In the genomic region with DNA sequence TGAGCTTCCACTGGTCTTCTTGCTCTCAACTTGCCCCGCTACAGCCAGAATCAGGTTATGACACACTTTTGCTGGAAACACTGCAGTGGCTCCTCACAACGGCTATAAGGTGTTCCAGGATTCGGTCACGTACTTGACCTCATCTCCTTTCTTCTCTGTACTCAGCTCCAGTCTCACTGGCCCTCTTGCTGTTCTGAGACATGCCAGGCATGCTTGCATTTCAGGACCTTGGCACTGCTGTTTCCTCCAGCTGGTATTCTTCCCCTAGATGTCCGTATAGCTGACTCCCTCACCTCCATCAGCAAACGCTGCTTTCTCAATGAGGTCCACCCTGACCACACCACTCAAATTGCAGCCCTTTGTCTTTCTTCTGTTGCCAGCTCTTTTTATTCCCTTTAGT, we compare ENCODE assay signal across 16 cellular contexts. TPM values are rescaled to one million over a fixed set of nuclear protein-coding genes. Genes with fewer than 3 reads are reported as not detected.
A peak's percentile ranks its signal among the peaks of the same experiment; 100 is the strongest.
DNase-seq lines count a peak whose midpoint lies in the region; ATAC-seq and TF ChIP-seq lines count a peak whose summit lies in the region.
"Had no signal": no experiment of that assay in that cellular context is flagged by ENCODE, and none has a peak within 500 bp of the region (broad histone marks: within the 10 kb centered on the region; RNA-seq: fewer than 3 reads in every experiment).

No MANE protein-coding gene starts in this region.

- intact Hi-C loops in PC-3 (cut with micrococcal nuclease): no loop called here

- no peaks in the 10 kb centered on the region for H3K9me3 Mint-ChIP-seq in activated naive CD8-positive, alpha-beta T cell treated with anti-CD3 and anti-CD28 coated beads, Interleukin-2, amount 50 U/mL, for 24 hours
- H3K9me3 Mint-ChIP-seq: CD8-positive, alpha-beta T cell had no signal

- TF ChIP-seq CTCF in PC-3 (conservative IDR thresholded peaks at IDR 0.05; ENCODE audit: low read depth, low read length) (no peak), fibroblast of lung (conservative IDR thresholded peaks at IDR 0.05 in 1 of 2, IDR thresholded peaks at IDR 0.05 in 1 of 2; ENCODE audit: low read depth in 1 of 2, low read length in 2 of 2) (no peak)

- no peaks in the 10 kb centered on the region for H3K36me3 ChIP-seq in PC-3 (ENCODE audit: low read depth, low read length)
- H3K36me3 ChIP-seq in fibroblast of lung (ENCODE audit: control insufficient read depth, insufficient read depth, low read length): no peaks in the 10 kb centered on the region
- no peaks in the 10 kb centered on the region for H3K36me3 ChIP-seq in trophoblast cell (ENCODE audit: control insufficient read depth in 1 of 2, insufficient read depth in 2 of 2, low read length in 2 of 2)

- no peaks in the 10 kb centered on the region for H3K79me1 ChIP-seq in trophoblast cell (ENCODE audit: low read length)

- POLR2A ChIA-PET in PC-3 (lab: Charles Lee; ENCODE audit: unreplicated experiment): interaction anchor here (0.6 kb wide), 1 partner anchor 99 kb away, joined by 3 read pairs; no protein-coding TSS in a partner anchor

- no peak overlapping the region for H3K4me3 Mint-ChIP-seq in activated naive CD8-positive, alpha-beta T cell treated with anti-CD3 and anti-CD28 coated beads, Interleukin-2, amount 50 U/mL, for 24 hours
- H3K4me3 Mint-ChIP-seq: CD8-positive, alpha-beta T cell had no signal

- WGBS in trophoblast cell (ENCODE audit: extremely low coverage, insufficient coverage, insufficient read length): no CpG with 5 or more reads among the region's 6 CpGs

- H3K23ac ChIP-seq in trophoblast cell (ENCODE audit: low read length): no peak overlapping the region

- no peak overlapping the region for H4K8ac ChIP-seq in trophoblast cell (ENCODE audit: low read depth, low read length)

- no peak overlapping the region for H4K91ac ChIP-seq in trophoblast cell (ENCODE audit: low read depth, low read length)

- H4K20me1 ChIP-seq in PC-3 (ENCODE audit: low read length): no peaks in the 10 kb centered on the region
- no peaks in the 10 kb centered on the region for H4K20me1 ChIP-seq in fibroblast of lung (ENCODE audit: control insufficient read depth, extremely low read depth, insufficient read depth, low read length)

- no peak overlapping the region for H2AK5ac ChIP-seq in trophoblast cell (ENCODE audit: low read length)

- BruUV-seq in PC-3 (replicated peaks; lab: Mats Ljungman, UMichigan): no TSS peak

- H3K27me3 Mint-ChIP-seq in activated naive CD8-positive, alpha-beta T cell treated with anti-CD3 and anti-CD28 coated beads, Interleukin-2, amount 50 U/mL, for 24 hours: peaks cover 5% of the 10 kb centered on the region

- H3F3A ChIP-seq in PC-3 (ENCODE audit: low read length, unreplicated experiment): peaks cover 5% of the 10 kb centered on the region

- CTCF ChIA-PET in PC-3 (lab: Charles Lee): no interaction called here

- H2BK120ac ChIP-seq in trophoblast cell (ENCODE audit: insufficient read depth, low read length, poor library complexity): no peak overlapping the region

- no peaks in the 10 kb centered on the region for H3K79me2 ChIP-seq in PC-3 (ENCODE audit: low read length)
- no peaks in the 10 kb centered on the region for H3K79me2 ChIP-seq in fibroblast of lung (ENCODE audit: control insufficient read depth, insufficient read depth, low read length)
- H3K79me2 ChIP-seq in trophoblast cell (ENCODE audit: control insufficient read depth, insufficient read depth, low read length, poor library complexity): no peaks in the 10 kb centered on the region

- H3K4me1 ChIP-seq in PC-3 (ENCODE audit: insufficient read depth, low read length): peaks cover 37% of the 10 kb centered on the region
- peaks cover 2% of the 10 kb centered on the region for H3K4me1 ChIP-seq in fibroblast of lung (ENCODE audit: control insufficient read depth, extremely low read depth, insufficient read depth, low read length)
- H3K4me1 ChIP-seq in trophoblast cell (ENCODE audit: control insufficient read depth in 1 of 2, insufficient read depth in 2 of 2, low read length in 2 of 2): no peaks in the 10 kb centered on the region

- H3K9ac ChIP-seq in PC-3 (ENCODE audit: low read length) (peak overlapping the region; percentile 65), fibroblast of lung (ENCODE audit: insufficient read depth, low read length) (no peak overlapping the region), trophoblast cell (ENCODE audit: low read length) (no peak overlapping the region)

- H3K14ac ChIP-seq in trophoblast cell (ENCODE audit: low read length): no peak overlapping the region

- H3K18ac ChIP-seq in trophoblast cell (ENCODE audit: low read length): no peak overlapping the region

- ATAC-seq in PC-3: no peak
- no peak for ATAC-seq in activated naive CD8-positive, alpha-beta T cell treated with anti-CD3 and anti-CD28 coated beads, Interleukin-2, amount 50 U/mL, for 24 hours
- ATAC-seq: CD8-positive, alpha-beta T cell had no signal

- peak overlapping the region; percentile 87 for H3K27ac ChIP-seq in PC-3 (ENCODE audit: low read length)
- no peak overlapping the region for H3K27ac ChIP-seq in fibroblast of lung (ENCODE audit: insufficient read depth, low read length)
- H3K27ac ChIP-seq in trophoblast cell (ENCODE audit: low read depth, low read length): no peak overlapping the region

- H3K4me3 ChIP-seq in PC-3 (ENCODE audit: low read length) (no peak overlapping the region), fibroblast of lung (replicated peaks in 1 of 4; ENCODE audit: control extremely low read depth in 1 of 4, insufficient read depth in 1 of 4, low read depth in 3 of 4, low read length in 4 of 4) (no peak overlapping the region), trophoblast cell (ENCODE audit: low read depth, low read length) (no peak overlapping the region)

- no peak overlapping the region for H4K12ac ChIP-seq in trophoblast cell (ENCODE audit: low read depth, low read length)

- H3K36me3 Mint-ChIP-seq in activated naive CD8-positive, alpha-beta T cell treated with anti-CD3 and anti-CD28 coated beads, Interleukin-2, amount 50 U/mL, for 24 hours (ENCODE audit: low read depth): no peaks in the 10 kb centered on the region
- H3K36me3 Mint-ChIP-seq: CD8-positive, alpha-beta T cell had no signal

- H3K4me1 Mint-ChIP-seq in activated naive CD8-positive, alpha-beta T cell treated with anti-CD3 and anti-CD28 coated beads, Interleukin-2, amount 50 U/mL, for 24 hours: no peaks in the 10 kb centered on the region

- H3K27ac Mint-ChIP-seq in activated naive CD8-positive, alpha-beta T cell treated with anti-CD3 and anti-CD28 coated beads, Interleukin-2, amount 50 U/mL, for 24 hours: no peak overlapping the region
- H3K27ac Mint-ChIP-seq: CD8-positive, alpha-beta T cell had no signal

- no peak overlapping the region for H3K4ac ChIP-seq in trophoblast cell (ENCODE audit: low read depth, low read length)

- peak overlapping the region; percentile 63; the same call in 1 of the 2 replicates for H3K4me2 ChIP-seq in PC-3 (ENCODE audit: low read length)
- no peak overlapping the region for H3K4me2 ChIP-seq in fibroblast of lung (ENCODE audit: extremely low read depth, insufficient read depth, low read length)
- H3K4me2 ChIP-seq in trophoblast cell (ENCODE audit: low read length): no peak overlapping the region

- H2AFZ ChIP-seq in PC-3 (ENCODE audit: low read length) (peak overlapping the region; percentile 40; the same call in 1 of the 2 replicates), fibroblast of lung (ENCODE audit: low read length) (peak overlapping the region; percentile 21), trophoblast cell (ENCODE audit: insufficient read depth, low read length, poor library complexity) (peak overlapping the region; percentile 27)

- DNase-seq in PC-3 (no peak), fibroblast of lung (ENCODE audit: low read depth in 2 of 2) (peak; percentile 9 to 57), trophoblast cell (no peak), GM03348 (ENCODE audit: low spot score) (no peak), Kasumi-1 (lab: John Stamatoyannopoulos, UW) (no peak)
- no peak for DNase-seq in effector CD8-positive, alpha-beta T cell (lab: John Stamatoyannopoulos, UW)
- no peak for DNase-seq in activated naive CD8-positive, alpha-beta T cell treated with anti-CD3 and anti-CD28 coated beads, Interleukin-2, amount 50 U/mL, for 24 hours
- DNase-seq: CD8-positive, alpha-beta T cell; DMS79 treated with DMSO at 0.1 percent for 48 hours; GDM1; NCI-H187 treated with DMSO at 0.1 percent for 48 hours; NCI-H2171; NCI-H510A treated with DMSO at 0.1 percent for 48 hours; RPMI8226 had no signal

- H3K27me3 ChIP-seq in PC-3 (ENCODE audit: low read length): no peaks in the 10 kb centered on the region
- no peaks in the 10 kb centered on the region for H3K27me3 ChIP-seq in fibroblast of lung (ENCODE audit: control insufficient read depth, insufficient read depth, low read length)
- H3K27me3 ChIP-seq in trophoblast cell (ENCODE audit: insufficient read depth, low read length): no peaks in the 10 kb centered on the region

- H3K9me3 ChIP-seq in PC-3 (ENCODE audit: low read length): no peaks in the 10 kb centered on the region
- no peaks in the 10 kb centered on the region for H3K9me3 ChIP-seq in fibroblast of lung (ENCODE audit: control insufficient read depth, insufficient read depth, low read depth, low read length)
- H3K9me3 ChIP-seq in trophoblast cell (ENCODE audit: insufficient read depth, low read depth, low read length): no peaks in the 10 kb centered on the region

- no peak overlapping the region for H2BK5ac ChIP-seq in trophoblast cell (ENCODE audit: low read depth, low read length, poor library complexity)

- no peaks in the 10 kb centered on the region for H3K9me2 ChIP-seq in PC-3 (replicated peaks; ENCODE audit: low read length)

- no peak overlapping the region for H2BK12ac ChIP-seq in trophoblast cell (ENCODE audit: low read length)

RNA-seq across cellular contexts. Expression of gene C1GALT1C1L, which starts 31.9 kb away (rescaled TPM):
- total RNA-seq in PC-3 (2014; rRNA removed) (not detected in 2 replicates), fibroblast of lung (0.33 and 0.51 TPM in 2 replicates)
- 0.82 and 1.9 TPM in 2 replicates for polyA plus RNA-seq in fibroblast of lung
- 0.31 and 1.1 TPM in 2 replicates for polyA plus RNA-seq in fibroblast of lung (2012)
- not detected in 2 replicates for polyA minus RNA-seq in fibroblast of lung (ENCODE audit: low replicate concordance)
- not detected in 2 replicates for polyA plus RNA-seq in trophoblast cell (2013)
- total RNA-seq: CD8-positive, alpha-beta T cell; H1; OCI-LY7 had no signal

Comparison
In these comparisons a context has a peak if more than half of its experiments do, and no peak if none do; other contexts are left out.
1. DNase-seq: peak in fibroblast of lung (2 of 2); none in PC-3 (single experiment), trophoblast cell (0 of 2), GM03348 (single experiment), effector CD8-positive, alpha-beta T cell (single experiment), activated naive CD8-positive, alpha-beta T cell treated with anti-CD3 and anti-CD28 coated beads, Interleukin-2, amount 50 U/mL, for 24 hours (single experiment) and Kasumi-1 (0 of 2).
2. Peak in every context shown above with its lines, with median percentiles within 50 percentile points of each other: H2AFZ ChIP-seq.